18 cellular contexts compared by ENCODE assay signal in genomic region chr5:8418049-8418426, GRCh38.
"Had no signal": no experiment of that assay in that cellular context is flagged by ENCODE, and none has a peak within 500 bp of the region (broad histone marks: within the 10 kb centered on the region; RNA-seq: fewer than 3 reads in every experiment).

No MANE protein-coding gene starts in this region.

- H3K36me3 ChIP-seq: left lung, pancreas, spleen, thyroid gland had no signal

- H3K4me3 Mint-ChIP-seq: activated naive CD8-positive, alpha-beta T cell; activated T-helper 1 cell treated with anti-CD3 and anti-CD28 coated beads, Interleukin-12 subunit alpha, Interleukin-12 subunit beta, Interleukin-2, Interleukin-4 antibody, amounts not matched to agents 30 ng/mL and 10 ng/mL and 1 ng/mL, durations not matched to agents 14 hours and 24 hours and 36 hours; naive thymus-derived CD4-positive, alpha-beta T cell; T-helper 1 cell treated with Interleukin-12 subunit alpha and Interleukin-12 subunit beta and Interleukin-4 antibody, amounts not matched to agents 30 μg/mL and 1 μg/mL, for 36 hours had no signal

- H3K79me2 ChIP-seq: hepatocyte had no signal

- H3K9me3 ChIP-seq: left lung, pancreas, spleen, thyroid gland had no signal

- H3K27me3 ChIP-seq: foreskin keratinocyte, hepatocyte, left lung, pancreas, spleen, thyroid gland had no signal

- H3K27ac ChIP-seq: foreskin keratinocyte, hepatocyte, left lung, pancreas, spleen, thyroid gland, VCaP had no signal

- ATAC-seq: foreskin keratinocyte; left lung; naive thymus-derived CD4-positive, alpha-beta T cell; pancreas had no signal

- H3K4me1 ChIP-seq: foreskin keratinocyte, left lung, pancreas, spleen, thyroid gland had no signal

- DNase-seq: activated CD4-positive, alpha-beta T cell treated with anti-CD3 and anti-CD28 coated beads for 1 hour; activated CD4-positive, alpha-beta T cell treated with anti-CD3 and anti-CD28 coated beads, Interleukin-2, amount 50 U/mL, for 4 hours; activated gamma-delta T cell treated with Interleukin-2 at 50 U/mL for 16 hours; effector CD4-positive, alpha-beta T cell; islet precursor cell; left lung; naive thymus-derived CD4-positive, alpha-beta T cell; pancreas; spleen; stimulated activated CD8-positive, alpha-beta memory T cell treated with anti-CD3 and anti-CD28 coated beads, Interleukin-4, amount 100 ng/mL, for 48 hours; stimulated activated naive CD4-positive, alpha-beta T cell treated with Interleukin-2 at 50 U/mL for 16 hours; thyroid gland had no signal

- H3K27ac Mint-ChIP-seq: activated naive CD8-positive, alpha-beta T cell; activated T-helper 1 cell treated with anti-CD3 and anti-CD28 coated beads, Interleukin-12 subunit alpha, Interleukin-12 subunit beta, Interleukin-2, Interleukin-4 antibody, amounts not matched to agents 30 ng/mL and 10 ng/mL and 1 ng/mL, durations not matched to agents 14 hours and 24 hours and 36 hours; naive thymus-derived CD4-positive, alpha-beta T cell; T-helper 1 cell treated with Interleukin-12 subunit alpha and Interleukin-12 subunit beta and Interleukin-4 antibody, amounts not matched to agents 30 μg/mL and 1 μg/mL, for 36 hours had no signal

- H3K36me3 Mint-ChIP-seq: activated naive CD8-positive, alpha-beta T cell had no signal

- H3K27me3 Mint-ChIP-seq: activated naive CD8-positive, alpha-beta T cell had no signal

- H3K4me2 ChIP-seq: hepatocyte had no signal

- H3K4me3 ChIP-seq: hepatocyte, left lung, pancreas, spleen, thyroid gland had no signal
